Comparison of ENCODE assay signal across 33 cellular contexts in genomic region chr5:111963555-111963954, GRCh38.
"Had no signal": no experiment of that assay in that cellular context is flagged by ENCODE, and none has a peak within 500 bp of the region (broad histone marks: within the 10 kb centered on the region; RNA-seq: fewer than 3 reads in every experiment).

No MANE protein-coding gene starts in this region.

- H3K36me3 ChIP-seq: adrenal gland, esophagus muscularis mucosa, gastrocnemius medialis, heart left ventricle, WERI-Rb-1 had no signal

- H3K27me3 Mint-ChIP-seq: activated B cell treated with CpG ODN at 0.5 μM for 24 hours; activated naive CD8-positive, alpha-beta T cell treated with anti-CD3 and anti-CD28 coated beads, Interleukin-2, amount 50 U/mL, for 24 hours; activated T-helper 17 cell treated with anti-CD3 and anti-CD28 coated beads, Interleukin-2, amount 50 U/mL, for 72 hours; effector memory CD8-positive, alpha-beta T cell had no signal

- H3K4me3 Mint-ChIP-seq: activated B cell treated with CpG ODN at 0.5 μM for 24 hours; activated CD8-positive, alpha-beta T cell treated with anti-CD3 and anti-CD28 coated beads for 36 hours; activated naive CD4-positive, alpha-beta T cell treated with anti-CD3 and anti-CD28 coated beads, Interleukin-2, amount 50 U/mL, for 24 hours; activated naive CD8-positive, alpha-beta T cell treated with anti-CD3 and anti-CD28 coated beads for 36 hours; activated naive CD8-positive, alpha-beta T cell treated with anti-CD3 and anti-CD28 coated beads, Interleukin-2, amount 50 U/mL, for 24 hours; activated T-cell treated with anti-CD3 and anti-CD28 coated beads, Interleukin-2, amount 50 U/mL, for 4 hours; activated T-helper 17 cell treated with anti-CD3 and anti-CD28 coated beads, Interleukin-2, amount 50 U/mL, for 72 hours; effector memory CD8-positive, alpha-beta T cell had no signal

- H3K36me3 Mint-ChIP-seq: activated naive CD4-positive, alpha-beta T cell treated with anti-CD3 and anti-CD28 coated beads, Interleukin-2, amount 50 U/mL, for 24 hours; activated naive CD8-positive, alpha-beta T cell treated with anti-CD3 and anti-CD28 coated beads for 36 hours had no signal

- H3K4me1 Mint-ChIP-seq: activated naive CD4-positive, alpha-beta T cell treated with anti-CD3 and anti-CD28 coated beads, Interleukin-2, amount 50 U/mL, for 24 hours; activated naive CD8-positive, alpha-beta T cell treated with anti-CD3 and anti-CD28 coated beads for 36 hours; activated T-helper 17 cell treated with anti-CD3 and anti-CD28 coated beads, Interleukin-2, amount 50 U/mL, for 72 hours had no signal

- FAIRE-seq: colon had no signal

- H3K27me3 ChIP-seq: adrenal gland, body of pancreas, esophagus muscularis mucosa, foreskin keratinocyte, gastrocnemius medialis, heart left ventricle had no signal

- DNase-seq: activated B cell treated with CpG ODN at 0.5 μM for 24 hours; activated CD4-positive, alpha-beta T cell treated with anti-CD3 and anti-CD28 coated beads for 48 hours; activated CD4-positive, alpha-beta T cell treated with anti-CD3 and anti-CD28 coated beads, Interleukin-2, amount 50 U/mL, for 1 hour; activated CD4-positive, alpha-beta T cell treated with anti-CD3 and anti-CD28 coated beads, Interleukin-2, amount 50 U/mL, for 48 hours; activated CD8-positive, alpha-beta memory T cell treated with anti-CD3 and anti-CD28 coated beads for 24 hours; activated CD8-positive, alpha-beta T cell treated with anti-CD3 and anti-CD28 coated beads for 36 hours; activated effector memory CD4-positive, alpha-beta T cell treated with Interleukin-2 at 50 U/mL for 16 hours; activated gamma-delta T cell treated with Interleukin-2 at 50 U/mL for 16 hours; activated naive CD4-positive, alpha-beta T cell treated with Interleukin-2 at 50 U/mL for 16 hours; activated naive CD8-positive, alpha-beta T cell treated with anti-CD3 and anti-CD28 coated beads for 36 hours; activated naive CD8-positive, alpha-beta T cell treated with anti-CD3 and anti-CD28 coated beads, Interleukin-2, amount 50 U/mL, for 24 hours; activated T-cell treated with anti-CD3 and anti-CD28 coated beads, Interleukin-2, amount 50 U/mL, for 4 hours; adrenal gland; amygdala; aorta; body of pancreas; caudate nucleus; cortex of kidney; dermis blood vessel endothelial cell; effector CD4-positive, alpha-beta T cell; effector memory CD8-positive, alpha-beta T cell; erythroblast; foreskin keratinocyte; gastrocnemius medialis; glutamatergic neuron; heart left ventricle; T1000; WERI-Rb-1 had no signal

- H3K27ac Mint-ChIP-seq: activated B cell treated with CpG ODN at 0.5 μM for 24 hours; activated CD8-positive, alpha-beta T cell treated with anti-CD3 and anti-CD28 coated beads for 36 hours; activated naive CD4-positive, alpha-beta T cell treated with anti-CD3 and anti-CD28 coated beads, Interleukin-2, amount 50 U/mL, for 24 hours; activated naive CD8-positive, alpha-beta T cell treated with anti-CD3 and anti-CD28 coated beads for 36 hours; activated naive CD8-positive, alpha-beta T cell treated with anti-CD3 and anti-CD28 coated beads, Interleukin-2, amount 50 U/mL, for 24 hours; activated T-helper 17 cell treated with anti-CD3 and anti-CD28 coated beads, Interleukin-2, amount 50 U/mL, for 72 hours; effector memory CD8-positive, alpha-beta T cell had no signal

- H3K9me3 Mint-ChIP-seq: activated B cell treated with CpG ODN at 0.5 μM for 24 hours; activated CD8-positive, alpha-beta T cell treated with anti-CD3 and anti-CD28 coated beads for 36 hours; activated naive CD4-positive, alpha-beta T cell treated with anti-CD3 and anti-CD28 coated beads, Interleukin-2, amount 50 U/mL, for 24 hours; activated naive CD8-positive, alpha-beta T cell treated with anti-CD3 and anti-CD28 coated beads for 36 hours; activated naive CD8-positive, alpha-beta T cell treated with anti-CD3 and anti-CD28 coated beads, Interleukin-2, amount 50 U/mL, for 24 hours; activated T-cell treated with anti-CD3 and anti-CD28 coated beads, Interleukin-2, amount 50 U/mL, for 4 hours; activated T-helper 17 cell treated with anti-CD3 and anti-CD28 coated beads, Interleukin-2, amount 50 U/mL, for 72 hours; effector memory CD8-positive, alpha-beta T cell had no signal

- H3K4me3 ChIP-seq: adrenal gland, body of pancreas, esophagus muscularis mucosa, gastrocnemius medialis, heart left ventricle had no signal

- ATAC-seq: activated CD4-positive, CD25-positive, alpha-beta regulatory T cell treated with anti-CD3 and anti-CD28 coated beads, Interleukin-2, amount 50 U/mL, for 24 hours; activated CD8-positive, alpha-beta T cell treated with anti-CD3 and anti-CD28 coated beads for 36 hours; activated naive CD8-positive, alpha-beta T cell treated with anti-CD3 and anti-CD28 coated beads, Interleukin-2, amount 50 U/mL, for 24 hours; activated T-cell treated with anti-CD3 and anti-CD28 coated beads, Interleukin-2, amount 50 U/mL, for 4 hours; activated T-helper 17 cell treated with anti-CD3 and anti-CD28 coated beads, Interleukin-2, amount 50 U/mL, for 72 hours; body of pancreas; effector memory CD8-positive, alpha-beta T cell; foreskin keratinocyte; gastrocnemius medialis; heart left ventricle had no signal
